Comparison of ENCODE assay signal across 24 cellular contexts in the genomic region with DNA sequence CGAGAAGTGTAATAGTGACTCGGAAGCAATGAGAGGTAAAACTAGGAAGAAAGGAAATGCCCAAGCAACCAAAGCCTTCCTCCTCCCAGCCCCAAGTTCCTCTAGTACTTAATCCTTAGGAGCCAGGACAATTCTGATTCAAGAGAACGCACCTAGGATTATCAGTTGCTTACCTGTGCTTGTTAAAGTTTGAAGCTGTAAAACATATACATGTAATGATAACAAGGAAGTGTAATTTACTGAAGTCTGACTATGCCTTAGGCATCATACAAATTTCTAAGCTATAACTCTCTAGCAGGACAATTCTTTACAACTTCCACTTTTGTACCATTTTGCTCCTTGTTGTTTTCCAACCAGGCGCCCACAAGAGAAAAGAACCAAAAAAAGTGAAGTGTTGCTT.
DNase-seq lines count a peak whose midpoint lies in the region; ATAC-seq, FAIRE-seq and TF ChIP-seq lines count a peak whose summit lies in the region.
"Had no signal": no experiment of that assay in that cellular context is flagged by ENCODE, and none has a peak within 500 bp of the region (broad histone marks: within the 10 kb centered on the region; RNA-seq: fewer than 3 reads in every experiment).

No MANE protein-coding gene starts in this region.

- no peak overlapping the region for H4K91ac ChIP-seq in H1 (replicated peaks; ENCODE audit: insufficient read length, low read length)

- H2BK12ac ChIP-seq in H1 (ENCODE audit: low read depth, low read length): no peak overlapping the region

- no peak overlapping the region for H2AK5ac ChIP-seq in H1 (ENCODE audit: low read depth, low read length)

- FAIRE-seq in H1 (lab: Jason Lieb, UNC) (no peak), small intestine (lab: Jason Lieb, UNC) (no peak)
- FAIRE-seq: A204.1, GM12878, GM12892, GM18507 had no signal

- WGBS in H1 (ENCODE audit: extremely low coverage in 1 of 2, insufficient coverage in 1 of 2, insufficient read length in 1 of 2, insufficient replicate concordance in 2 of 2, low coverage in 1 of 2, low lambda C conversion rate in 2 of 2, missing lambda C conversion rate in 1 of 2), 2 experiments: 83% methylated on average over 4 of the region's 4 CpGs; no CpG with 5 or more reads in 1 of the 2 experiments
- WGBS in small intestine, 3 donors: 30 to 61% (median 51%) methylated on average over 4 of the region's 4 CpGs
- WGBS in testis, 2 donors: 92 to 93% methylated on average over 4 of the region's 4 CpGs

- no peak overlapping the region for H4K5ac ChIP-seq in H1 (ENCODE audit: insufficient read length, low read depth, low read length)

- no peak overlapping the region for H2BK5ac ChIP-seq in H1 (ENCODE audit: low read depth, low read length)

- no peak overlapping the region for H3K4me2 ChIP-seq in H1 (ENCODE audit: insufficient read depth in 1 of 2, low read depth in 2 of 2, low read length in 2 of 2)
- H3K4me2 ChIP-seq: BLaER1 had no signal

- no peak for TF ChIP-seq RAD21 in H1 (IDR thresholded peaks at IDR 0.05 in 1 of 2, conservative IDR thresholded peaks at IDR 0.05 in 1 of 2; ENCODE audit: low read depth in 2 of 2, low read length in 2 of 2)

- H3K9ac ChIP-seq in H1 (replicated peaks in 1 of 4; ENCODE audit: extremely low read depth in 1 of 4, low read depth in 3 of 4, low read length in 3 of 4): no peak overlapping the region
- H3K9ac ChIP-seq: BLaER1 had no signal

- DNase-seq in H1 (ENCODE audit: low read depth in 1 of 2, low spot score in 2 of 2) (no peak), left colon (no peak), small intestine (peak; percentile 32), testis (no peak)
- DNase-seq in stimulated activated naive CD8-positive, alpha-beta T cell treated with anti-CD3 and anti-CD28 coated beads, Interleukin-15, Interleukin-2, amounts not matched to agents 100 U/mL and 50 U/mL, for 24 hours: no peak
- DNase-seq: 8988T; ACHN; BE2C; C1 segment of cervical spinal cord; CD4-positive, alpha-beta memory T cell; CD4-positive, CD25-positive, alpha-beta regulatory T cell; CD8-positive, alpha-beta memory T cell; DMS 273 treated with DMSO at 0.1 percent for 48 hours; DMS153; DMS53; DMS79; DND-41; EL; GDM1 had no signal

- no peaks in the 10 kb centered on the region for H3K79me2 ChIP-seq in H1 (ENCODE audit: control insufficient read depth in 1 of 2, insufficient read depth in 2 of 2, low read length in 2 of 2)

- H2BK20ac ChIP-seq in H1 (ENCODE audit: low read length): no peak overlapping the region

- no peaks in the 10 kb centered on the region for H3K4me1 ChIP-seq in H1 (replicated peaks in 1 of 4; ENCODE audit: control insufficient read depth in 3 of 4, insufficient read depth in 4 of 4, low read length in 3 of 4)
- no peaks in the 10 kb centered on the region for H3K4me1 ChIP-seq in small intestine (ENCODE audit: control insufficient read depth in 2 of 2, insufficient read depth in 1 of 2, low read depth in 1 of 2, low read length in 1 of 2)
- H3K4me1 ChIP-seq in testis: no peaks in the 10 kb centered on the region
- H3K4me1 ChIP-seq: BE2C, BLaER1 had no signal

- no peak for TF ChIP-seq EP300 in H1 (IDR thresholded peaks at IDR 0.05; ENCODE audit: borderline replicate concordance in 1 of 2, low read depth in 2 of 2, low read length in 2 of 2)

- H3K36me3 ChIP-seq in H1 (ENCODE audit: control insufficient read depth in 2 of 4, insufficient read depth in 4 of 4, low read length in 3 of 4): no peaks in the 10 kb centered on the region; a peak in 1 of 8 replicates
- H3K36me3 ChIP-seq in small intestine (ENCODE audit: control insufficient read depth in 2 of 2, insufficient read depth in 2 of 2, low read length in 2 of 2): no peaks in the 10 kb centered on the region
- no peaks in the 10 kb centered on the region for H3K36me3 ChIP-seq in testis (ENCODE audit: low read depth, missing control alignments)
- H3K36me3 ChIP-seq: BE2C, BLaER1 had no signal

- H2BK120ac ChIP-seq in H1 (replicated peaks; ENCODE audit: low read depth, low read length): no peak overlapping the region

- no peak overlapping the region for H3K27ac ChIP-seq in H1 (ENCODE audit: low read depth, low read length)
- H3K27ac ChIP-seq in small intestine (ENCODE audit: low read depth in 1 of 2, low read length in 1 of 2): no peak overlapping the region
- H3K27ac ChIP-seq in testis: no peak overlapping the region
- H3K27ac ChIP-seq: BLaER1 had no signal

- no peak overlapping the region for H4K8ac ChIP-seq in H1 (ENCODE audit: extremely low read depth, insufficient read depth, low read length)

- peak overlapping the region; percentile 67; the same call in 1 of the 2 replicates for H2AFZ ChIP-seq in H1 (ENCODE audit: low read length)

- H3K23me2 ChIP-seq in H1 (ENCODE audit: low read depth, low read length): no peaks in the 10 kb centered on the region

- no peaks in the 10 kb centered on the region for H3K79me1 ChIP-seq in H1 (ENCODE audit: low read depth, low read length)

- no peak overlapping the region for H3K23ac ChIP-seq in H1 (ENCODE audit: insufficient read length)

- no peak for TF ChIP-seq POLR2A in H1 (IDR thresholded peaks at IDR 0.05; ENCODE audit: control extremely low read depth in 1 of 2, low read depth in 2 of 2, low read length in 2 of 2)
- no peak for TF ChIP-seq POLR2A in testis (IDR thresholded peaks at IDR 0.05)

- H3K14ac ChIP-seq in H1 (ENCODE audit: insufficient read length): no peak overlapping the region

- no peak overlapping the region for H3K56ac ChIP-seq in H1 (replicated peaks; ENCODE audit: insufficient read length, low read depth, low read length)

- intact Hi-C loops in left colon (cut with DNase I, micrococcal nuclease): no loop called here
- intact Hi-C loops in testis (cut with DNase I; ENCODE audit: low total_unique reads): no loop called here

- CTCF ChIA-PET in H1 (lab: Charles Lee; ENCODE audit: partially characterized antibody): interaction anchor here (0.8 to 2.0 kb wide), 2 partner anchors 11 to 36 kb away, joined by 3 to 4 read pairs; no protein-coding TSS in a partner anchor

- H3K27me3 ChIP-seq in H1 (replicated peaks in 1 of 4; ENCODE audit: control insufficient read depth in 3 of 4, extremely low read depth in 1 of 4, insufficient read depth in 3 of 4, low read length in 3 of 4) (no peaks in the 10 kb centered on the region), small intestine (ENCODE audit: control insufficient read depth in 2 of 2, insufficient read depth in 2 of 2, low read length in 2 of 2) (no peaks in the 10 kb centered on the region), testis (no peaks in the 10 kb centered on the region)
- H3K27me3 ChIP-seq: BLaER1 had no signal

- POLR2A ChIA-PET in H1 (lab: Charles Lee; ENCODE audit: partially characterized antibody): no interaction called here

- no peak overlapping the region for H3K18ac ChIP-seq in H1 (ENCODE audit: extremely low read depth, low read length)

- H3K9me3 ChIP-seq in H1 (ENCODE audit: insufficient read depth in 2 of 2, low read depth in 1 of 2, low read length in 1 of 2) (no peaks in the 10 kb centered on the region), small intestine (ENCODE audit: control insufficient read depth, low read depth) (no peaks in the 10 kb centered on the region), testis (no peaks in the 10 kb centered on the region)
- H3K9me3 ChIP-seq: BE2C, BLaER1 had no signal

- no peak overlapping the region for H2BK15ac ChIP-seq in H1 (ENCODE audit: low read length)

- no peak overlapping the region for H3K4me3 ChIP-seq in H1 (ENCODE audit: extremely low read depth in 1 of 4, insufficient read depth in 2 of 4, low read depth in 3 of 4, low read length in 4 of 4)
- H3K4me3 ChIP-seq in small intestine (ENCODE audit: low read depth in 1 of 2, low read length in 2 of 2): no peak overlapping the region
- H3K4me3 ChIP-seq in testis: no peak overlapping the region
- H3K4me3 ChIP-seq: BLaER1, GM12878 had no signal

- no peak overlapping the region for H3K4ac ChIP-seq in H1 (replicated peaks; ENCODE audit: insufficient read length, low read depth, low read length)

- peak; percentile 84 for ATAC-seq in left colon
- ATAC-seq in stimulated activated naive CD8-positive, alpha-beta T cell treated with anti-CD3 and anti-CD28 coated beads, Interleukin-15, Interleukin-2, amounts not matched to agents 100 U/mL and 50 U/mL, for 24 hours: no peak
- ATAC-seq: GM12878 had no signal

- H4K20me1 ChIP-seq in H1 (replicated peaks in 1 of 2; ENCODE audit: control insufficient read depth in 1 of 2, insufficient read depth in 2 of 2, low read length in 2 of 2): no peaks in the 10 kb centered on the region
- H4K20me1 ChIP-seq: BLaER1 had no signal

- TF ChIP-seq CTCF in H1 (IDR thresholded peaks at IDR 0.05; ENCODE audit: control extremely low read depth in 1 of 3, insufficient read depth in 1 of 3, low read depth in 1 of 3, low read length in 3 of 3) (no peak), testis (IDR thresholded peaks at IDR 0.05) (no peak)

TF ChIP-seq in H1, 55 proteins besides CTCF, POLR2A, EP300 and RAD21:
- no peak for TF ChIP-seq KDM1A (IDR thresholded peaks at IDR 0.05; ENCODE audit: borderline replicate concordance, low read length)
- TF ChIP-seq, protein P1, sequence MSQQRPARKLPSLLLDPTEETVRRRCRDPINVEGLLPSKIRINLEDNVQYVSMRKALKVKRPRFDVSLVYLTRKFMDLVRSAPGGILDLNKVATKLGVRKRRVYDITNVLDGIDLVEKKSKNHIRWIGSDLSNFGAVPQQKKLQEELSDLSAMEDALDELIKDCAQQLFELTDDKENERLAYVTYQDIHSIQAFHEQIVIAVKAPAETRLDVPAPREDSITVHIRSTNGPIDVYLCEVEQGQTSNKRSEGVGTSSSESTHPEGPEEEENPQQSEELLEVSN (IDR thresholded peaks at IDR 0.05): no peak
- TF ChIP-seq SP1 (IDR thresholded peaks at IDR 0.05; ENCODE audit: low read depth, low read length): no peak
- no peak for TF ChIP-seq KDM4A (IDR thresholded peaks at IDR 0.05; ENCODE audit: low read depth, low read length, severe bottlenecking)
- no peak for TF ChIP-seq KDM5A (IDR thresholded peaks at IDR 0.05; ENCODE audit: low read length)
- no peak for TF ChIP-seq SIRT6 (IDR thresholded peaks at IDR 0.05; ENCODE audit: low read length)
- TF ChIP-seq JUND (IDR thresholded peaks at IDR 0.05; ENCODE audit: low read length): no peak
